Comparison of ENCODE assay signal across 8 cellular contexts in genomic region chrX:65668362-65669310, GRCh38. TPM values are rescaled to one million over a fixed set of nuclear protein-coding genes. Genes with fewer than 3 reads are reported as not detected.
DNase-seq lines count a peak whose midpoint lies in the region; ATAC-seq, FAIRE-seq and TF ChIP-seq lines count a peak whose summit lies in the region.

No MANE protein-coding gene starts in this region.

- DNase-seq in GM04504 (ENCODE audit: low read depth) (peak; percentile 63), frontal cortex (ENCODE audit: low spot score in 2 of 2) (peak; percentile 20 to 24), occipital lobe (lab: John Stamatoyannopoulos, UW) (peak; percentile 5), uterus (peak; percentile 69 to 85), GOT3 (lab: John Stamatoyannopoulos, UW) (no peak)
- DNase-seq in activated naive CD4-positive, alpha-beta T cell (lab: John Stamatoyannopoulos, UW) = peak in 3 of 4 experiments; percentile 1 to 7 (median 3)

- H3K27me3 ChIP-seq in uterus = no peaks in the 10 kb centered on the region

- H3K36me3 ChIP-seq in uterus = no peaks in the 10 kb centered on the region

- intact Hi-C loops in uterus (cut with DNase I; ENCODE audit: low total_unique reads) = no loop called here

- H3K27ac ChIP-seq in uterus = peak overlapping the region; percentile 96 to 98

- ATAC-seq in HG02885 (IDR thresholded peaks at IDR 0.05; ENCODE audit: poor library complexity, unreplicated experiment) = peak; percentile 34

- TF ChIP-seq CTCF in uterus (IDR thresholded peaks at IDR 0.05) = no peak

- H3K4me1 ChIP-seq in uterus = no peaks in the 10 kb centered on the region

- FAIRE-seq in frontal cortex (lab: Jason Lieb, UNC) = no peak

- TF ChIP-seq POLR2A in Raji (IDR thresholded peaks at IDR 0.05; ENCODE audit: insufficient read depth, low read depth, low read length) (peak; percentile 30; the same call in 1 of the 2 replicates), uterus (IDR thresholded peaks at IDR 0.05) (peak; percentile 35 to 45)

- no peaks in the 10 kb centered on the region for H3K9me3 ChIP-seq in uterus

- H3K4me3 ChIP-seq in uterus = peak overlapping the region; percentile 60 to 90

RNA-seq across cellular contexts. Expression of gene MSN, which starts 1.2 kb away (rescaled TPM):
- 17.9 TPM for total RNA-seq in frontal cortex
- total RNA-seq in occipital lobe = 24.8 TPM
- total RNA-seq in uterus = 100 to 1,000 TPM; 106 to 285 (median 137) TPM
